In genomic region chr3:37545479-37545878, GRCh38 we compare ENCODE assay signal across 25 cellular contexts.
DNase-seq lines count a peak whose midpoint lies in the region; ATAC-seq and TF ChIP-seq lines count a peak whose summit lies in the region.
"Had no signal": no experiment of that assay in that cellular context is flagged by ENCODE, and none has a peak within 500 bp of the region (broad histone marks: within the 10 kb centered on the region; RNA-seq: fewer than 3 reads in every experiment).

No MANE protein-coding gene starts in this region.

- H3K4me3 ChIP-seq in GM23338: no peak overlapping the region
- no peak overlapping the region for H3K4me3 ChIP-seq in neural progenitor cell
- no peak overlapping the region for H3K4me3 ChIP-seq in suprapubic skin
- H3K4me3 ChIP-seq: hepatocyte, prostate gland, SK-N-MC, upper lobe of right lung had no signal

- CTCF ChIA-PET in WTC11 (lab: Charles Lee) (interaction anchor here (0.9 to 1.0 kb wide), 3 partner anchors 8 to 451 kb away, joined by 3 read pairs; no protein-coding TSS in a partner anchor), RWPE1 (lab: Yijun Ruan, JAX) (no interaction called here)

- H3K9me2 ChIP-seq in GM23338 (ENCODE audit: insufficient read depth): no peaks in the 10 kb centered on the region

- POLR2A ChIA-PET in WTC11 (lab: Charles Lee) (no interaction called here), RWPE1 (lab: Yijun Ruan, JAX; ENCODE audit: low non-redundant PET) (no interaction called here)

- DNase-seq in GM23338 (ENCODE audit: low spot score): no peak
- no peak for DNase-seq in WTC11 (ENCODE audit: low spot score)
- no peak for DNase-seq in Right ventricle myocardium superior
- no peak for DNase-seq in neural progenitor cell (ENCODE audit: low spot score)
- DNase-seq in RWPE1 (ENCODE audit: low spot score): no peak
- no peak for DNase-seq in suprapubic skin (ENCODE audit: low spot score in 2 of 2)
- DNase-seq: activated B cell treated with CpG ODN at 0.5 μM for 24 hours; activated CD4-positive, alpha-beta T cell treated with anti-CD3 and anti-CD28 coated beads, Interleukin-2, amount 50 U/mL, for 1 hour; activated naive CD8-positive, alpha-beta T cell treated with anti-CD3 and anti-CD28 coated beads, Interleukin-2, amount 50 U/mL, for 24 hours; activated T-cell treated with anti-CD3 and anti-CD28 coated beads, Interleukin-2, amount 50 U/mL, for 48 hours; DND-41; mesenchymal stem cell; NCI-H1417; NCI-H2081; NCI-H2227 treated with DMSO at 0.1 percent for 48 hours; upper lobe of right lung had no signal

- H3K27me3 Mint-ChIP-seq in GM23338 (ENCODE audit: insufficient read depth, low read depth, poor library complexity) (no peaks in the 10 kb centered on the region), WTC11 (ENCODE audit: low read depth) (no peaks in the 10 kb centered on the region), neural progenitor cell (ENCODE audit: insufficient read depth, low read depth) (no peaks in the 10 kb centered on the region)
- H3K27me3 Mint-ChIP-seq: activated B cell treated with CpG ODN at 0.5 μM for 24 hours; activated naive CD8-positive, alpha-beta T cell treated with anti-CD3 and anti-CD28 coated beads, Interleukin-2, amount 50 U/mL, for 24 hours; brain had no signal

- H3K27ac Mint-ChIP-seq in GM23338 (no peak overlapping the region), WTC11 (0 out of 2 replicates have a peak overlapping the region, but pooled peaks have one; percentile 11), neural progenitor cell (peak overlapping the region; percentile 69)
- H3K27ac Mint-ChIP-seq: activated B cell treated with CpG ODN at 0.5 μM for 24 hours; activated naive CD8-positive, alpha-beta T cell treated with anti-CD3 and anti-CD28 coated beads, Interleukin-2, amount 50 U/mL, for 24 hours had no signal

- H2AFZ ChIP-seq in GM23338: no peak overlapping the region
- H2AFZ ChIP-seq in neural progenitor cell (replicated peaks): no peak overlapping the region
- H2AFZ ChIP-seq: hepatocyte had no signal

- H3K36me3 ChIP-seq in GM23338 (ENCODE audit: insufficient read depth) (no peaks in the 10 kb centered on the region), neural progenitor cell (no peaks in the 10 kb centered on the region), suprapubic skin (no peaks in the 10 kb centered on the region)
- H3K36me3 ChIP-seq: prostate gland, upper lobe of right lung had no signal

- TF ChIP-seq CTCF in GM23338 (conservative IDR thresholded peaks at IDR 0.05; ENCODE audit: low read depth in 2 of 2) (no peak), WTC11 (IDR thresholded peaks at IDR 0.05) (no peak), neural progenitor cell (IDR thresholded peaks at IDR 0.05) (no peak), RWPE1 (conservative IDR thresholded peaks at IDR 0.05; ENCODE audit: low read depth) (no peak), suprapubic skin (IDR thresholded peaks at IDR 0.05) (no peak)

- no peaks in the 10 kb centered on the region for H3F3A ChIP-seq in GM23338 (replicated peaks; ENCODE audit: low read depth)
- no peaks in the 10 kb centered on the region for H3F3A ChIP-seq in neural progenitor cell (ENCODE audit: low read depth)

- no peak for TF ChIP-seq POLR2A in suprapubic skin (IDR thresholded peaks at IDR 0.05)

- no peak overlapping the region for H3K4me2 ChIP-seq in GM23338
- H3K4me2 ChIP-seq in neural progenitor cell: no peak overlapping the region
- H3K4me2 ChIP-seq: hepatocyte, KMS-11 had no signal

- intact Hi-C loops in Right ventricle myocardium superior (cut with DNase I): no loop called here

- 79% methylated on average over 7 of the region's 7 CpGs for WGBS in suprapubic skin

- peaks cover 6% of the 10 kb centered on the region; the same call in 1 of the 3 replicates for H3K4me1 Mint-ChIP-seq in GM23338
- H3K4me1 Mint-ChIP-seq in WTC11: 0 out of 2 replicates have a peak, but pooled peaks cover 2% of the 10 kb centered on the region
- H3K4me1 Mint-ChIP-seq in neural progenitor cell: peaks cover 7% of the 10 kb centered on the region
- H3K4me1 Mint-ChIP-seq: activated B cell treated with CpG ODN at 0.5 μM for 24 hours; activated naive CD8-positive, alpha-beta T cell treated with anti-CD3 and anti-CD28 coated beads, Interleukin-2, amount 50 U/mL, for 24 hours had no signal

- H3K79me2 ChIP-seq in GM23338 (replicated peaks; ENCODE audit: insufficient read depth) (no peaks in the 10 kb centered on the region), neural progenitor cell (ENCODE audit: low read depth) (no peaks in the 10 kb centered on the region)
- H3K79me2 ChIP-seq: hepatocyte had no signal

- H4K20me1 ChIP-seq in GM23338 (replicated peaks; ENCODE audit: insufficient read depth): no peaks in the 10 kb centered on the region
- no peaks in the 10 kb centered on the region for H4K20me1 ChIP-seq in neural progenitor cell (ENCODE audit: low read depth)

- TF ChIP-seq EP300 in suprapubic skin (IDR thresholded peaks at IDR 0.05): no peak

- H3K27me3 ChIP-seq in GM23338 (ENCODE audit: insufficient read depth) (no peaks in the 10 kb centered on the region), neural progenitor cell (no peaks in the 10 kb centered on the region), suprapubic skin (no peaks in the 10 kb centered on the region)
- H3K27me3 ChIP-seq: neutrophil, upper lobe of right lung had no signal

- H3K4me3 Mint-ChIP-seq in GM23338 (no peak overlapping the region), WTC11 (no peak overlapping the region), neural progenitor cell (no peak overlapping the region)
- H3K4me3 Mint-ChIP-seq: activated B cell treated with CpG ODN at 0.5 μM for 24 hours; activated naive CD8-positive, alpha-beta T cell treated with anti-CD3 and anti-CD28 coated beads, Interleukin-2, amount 50 U/mL, for 24 hours; brain had no signal

- no peaks in the 10 kb centered on the region for H3K9me3 ChIP-seq in neural progenitor cell (ENCODE audit: low read depth)
- no peaks in the 10 kb centered on the region for H3K9me3 ChIP-seq in suprapubic skin
- H3K9me3 ChIP-seq: neutrophil, prostate gland, upper lobe of right lung had no signal

- H3K9me3 Mint-ChIP-seq in GM23338 (no peaks in the 10 kb centered on the region), WTC11 (no peaks in the 10 kb centered on the region), neural progenitor cell (no peaks in the 10 kb centered on the region)
- H3K9me3 Mint-ChIP-seq: activated B cell treated with CpG ODN at 0.5 μM for 24 hours; activated naive CD8-positive, alpha-beta T cell treated with anti-CD3 and anti-CD28 coated beads, Interleukin-2, amount 50 U/mL, for 24 hours had no signal

- H3K4me1 ChIP-seq in GM23338 (ENCODE audit: insufficient read depth) (no peaks in the 10 kb centered on the region), neural progenitor cell (peaks cover 8% of the 10 kb centered on the region), suprapubic skin (peaks cover 11% of the 10 kb centered on the region)
- H3K4me1 ChIP-seq: prostate gland had no signal

- ATAC-seq in GM23338 (peak; percentile 75), WTC11 (peak; percentile 54), Right ventricle myocardium superior (ENCODE audit: poor library complexity) (peak; percentile 28), HG03159 (IDR thresholded peaks at IDR 0.05; ENCODE audit: unreplicated experiment) (no peak), HG03565 (IDR thresholded peaks at IDR 0.05; ENCODE audit: unreplicated experiment) (no peak)
- ATAC-seq: activated naive CD8-positive, alpha-beta T cell treated with anti-CD3 and anti-CD28 coated beads, Interleukin-2, amount 50 U/mL, for 24 hours; upper lobe of right lung had no signal

- H3K27ac ChIP-seq in GM23338 (ENCODE audit: low read depth) (no peak overlapping the region), neural progenitor cell (no peak overlapping the region), RWPE1 (no peak overlapping the region), suprapubic skin (no peak overlapping the region)
- H3K27ac ChIP-seq: epithelial cell of prostate, hepatocyte, KMS-11, neutrophil, prostate gland, SK-N-MC, upper lobe of right lung had no signal

- H3K9ac ChIP-seq in neural progenitor cell: no peak overlapping the region
- H3K9ac ChIP-seq: KMS-11 had no signal

- H3K36me3 Mint-ChIP-seq in GM23338 (ENCODE audit: low read depth): no peaks in the 10 kb centered on the region
- no peaks in the 10 kb centered on the region for H3K36me3 Mint-ChIP-seq in WTC11
- no peaks in the 10 kb centered on the region for H3K36me3 Mint-ChIP-seq in neural progenitor cell

TF ChIP-seq in WTC11, 78 proteins besides CTCF, POLR2A, EP300 and RAD21 (continues in another document):
- no peak for TF ChIP-seq ZNF121 (CRISPR knock-in tag; IDR thresholded peaks at IDR 0.05)
- TF ChIP-seq GTF2I (CRISPR knock-in tag; conservative IDR thresholded peaks at IDR 0.05): no peak
- no peak for TF ChIP-seq AR (CRISPR knock-in tag; IDR thresholded peaks at IDR 0.05)
- no peak for TF ChIP-seq GABPB1 (CRISPR knock-in tag; IDR thresholded peaks at IDR 0.05)
- no peak for TF ChIP-seq FOXJ3 (CRISPR knock-in tag; IDR thresholded peaks at IDR 0.05; ENCODE audit: borderline replicate concordance)
- TF ChIP-seq ZNF396 (CRISPR knock-in tag; IDR thresholded peaks at IDR 0.05; ENCODE audit: borderline replicate concordance): no peak

Comparison
In these comparisons a context has a peak if more than half of its experiments do, and no peak if none do; other contexts are left out.
1. ATAC-seq: peak in GM23338 (single experiment), WTC11 (single experiment) and Right ventricle myocardium superior (single experiment); none in HG03159 (single experiment) and HG03565 (single experiment).